8 cellular contexts compared by ENCODE assay signal in the genomic region with DNA sequence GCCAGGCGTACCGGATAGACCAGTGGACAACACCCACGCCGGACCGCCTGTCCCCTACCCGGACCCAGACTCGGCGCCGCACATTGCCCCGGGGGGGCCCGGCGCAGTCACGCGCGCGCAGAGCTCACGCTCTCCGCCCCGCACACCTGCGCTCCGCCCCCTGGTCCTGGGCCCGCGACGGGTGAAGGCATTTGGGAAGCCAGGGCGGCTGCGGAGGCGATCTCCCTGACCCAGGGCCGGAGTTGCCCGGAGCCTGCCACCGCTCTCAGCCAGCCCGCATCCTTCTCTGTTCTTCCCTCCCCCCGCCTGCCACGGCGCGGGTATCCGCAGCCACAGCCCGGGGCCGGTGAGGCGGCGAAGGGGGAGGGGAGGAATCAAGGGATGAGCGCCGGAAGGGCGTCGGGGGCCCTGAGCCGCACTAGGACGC. TPM values are rescaled to one million over a fixed set of nuclear protein-coding genes. Genes with fewer than 3 reads are reported as not detected.
DNase-seq lines count a peak whose midpoint lies in the region; ATAC-seq lines count a peak whose summit lies in the region.

No MANE protein-coding gene starts in this region.

- peaks cover 35% of the 10 kb centered on the region for H3K36me3 Mint-ChIP-seq in activated CD4-positive, alpha-beta T cell treated with anti-CD3 and anti-CD28 coated beads, Interleukin-2, amount 10 ng/mL, durations not matched to agents 24 days and 14 days (ENCODE audit: low read depth)

- DNase-seq in AG08396 (ENCODE audit: low spot score) (peak; percentile 26), ecto neural progenitor cell (ENCODE audit: low spot score) (peak; percentile 66), MV-4-11 (lab: John Stamatoyannopoulos, UW) (no peak)
- DNase-seq in activated CD4-positive, alpha-beta T cell treated with anti-CD3 and anti-CD28 coated beads, Interleukin-2, amount 10 ng/mL, durations not matched to agents 24 days and 14 days, result peak; percentile 89

- ATAC-seq in GM19395 (IDR thresholded peaks at IDR 0.05; ENCODE audit: unreplicated experiment) (peak; percentile 31), HG03571 (IDR thresholded peaks at IDR 0.05; ENCODE audit: unreplicated experiment) (peak; percentile 12)

- H3K9me3 Mint-ChIP-seq in activated CD4-positive, alpha-beta T cell treated with anti-CD3 and anti-CD28 coated beads, Interleukin-2, amount 10 ng/mL, durations not matched to agents 24 days and 14 days, result no peaks in the 10 kb centered on the region

- peak overlapping the region; percentile 96 for H3K4me3 Mint-ChIP-seq in activated CD4-positive, alpha-beta T cell treated with anti-CD3 and anti-CD28 coated beads, Interleukin-2, amount 10 ng/mL, durations not matched to agents 24 days and 14 days

- H3K27me3 ChIP-seq in mucosa of rectum (ENCODE audit: control insufficient read depth in 2 of 2, insufficient read depth in 2 of 2, low read length in 2 of 2) (no peaks in the 10 kb centered on the region), subcutaneous abdominal adipose tissue (ENCODE audit: control insufficient read depth in 5 of 5, insufficient read depth in 4 of 5, low read length in 5 of 5) (no peaks in the 10 kb centered on the region)

- peak overlapping the region; percentile 83 to 97 for H3K4me3 ChIP-seq in mucosa of rectum (ENCODE audit: low read length in 2 of 2)
- H3K4me3 ChIP-seq in subcutaneous abdominal adipose tissue (ENCODE audit: low read depth in 1 of 5, low read length in 5 of 5), result peak overlapping the region in 4 of 5 donors; percentile 85 to 99 (median 92)

- H3K36me3 ChIP-seq in mucosa of rectum (ENCODE audit: control insufficient read depth in 2 of 2, insufficient read depth in 2 of 2, low read length in 2 of 2) (peaks cover 5 to 15% of the 10 kb centered on the region in 2 donors), subcutaneous abdominal adipose tissue (ENCODE audit: control insufficient read depth in 5 of 5, insufficient read depth in 5 of 5, low read length in 5 of 5) (peaks cover 0 to 15% (median 8%) of the 10 kb centered on the region in 5 donors)

- H3K27ac ChIP-seq in mucosa of rectum (ENCODE audit: low read depth in 2 of 2, low read length in 2 of 2) (peak overlapping the region; percentile 64 to 76), subcutaneous abdominal adipose tissue (ENCODE audit: low read depth, low read length) (no peak overlapping the region)

- H3K9ac ChIP-seq in mucosa of rectum (ENCODE audit: low read depth in 1 of 2, low read length in 2 of 2) (peak overlapping the region; percentile 54 to 72), subcutaneous abdominal adipose tissue (ENCODE audit: low read length in 5 of 5) (peak overlapping the region in 3 of 5 donors; percentile 52 to 73 (median 59))

- H3K9me3 ChIP-seq in mucosa of rectum (ENCODE audit: control insufficient read depth in 2 of 2, low read length in 2 of 2) (no peaks in the 10 kb centered on the region), subcutaneous abdominal adipose tissue (ENCODE audit: control insufficient read depth in 5 of 5, low read length in 5 of 5) (no peaks in the 10 kb centered on the region)

- peak overlapping the region; percentile 92 for H3K27ac Mint-ChIP-seq in activated CD4-positive, alpha-beta T cell treated with anti-CD3 and anti-CD28 coated beads, Interleukin-2, amount 10 ng/mL, durations not matched to agents 24 days and 14 days

- intact Hi-C loops in activated CD4-positive, alpha-beta T cell treated with anti-CD3 and anti-CD28 coated beads, Interleukin-2, amount 10 ng/mL, durations not matched to agents 24 days and 14 days (cut with micrococcal nuclease), result loop anchor here (10.0 kb wide), 1 partner anchor 312 kb away; the partner anchor contains the start of gene TAF7

- peaks cover 48% of the 10 kb centered on the region for H3K4me1 Mint-ChIP-seq in activated CD4-positive, alpha-beta T cell treated with anti-CD3 and anti-CD28 coated beads, Interleukin-2, amount 10 ng/mL, durations not matched to agents 24 days and 14 days

- no peaks in the 10 kb centered on the region for H3K27me3 Mint-ChIP-seq in activated CD4-positive, alpha-beta T cell treated with anti-CD3 and anti-CD28 coated beads, Interleukin-2, amount 10 ng/mL, durations not matched to agents 24 days and 14 days

- peaks cover 14 to 19% of the 10 kb centered on the region in 2 donors for H3K4me1 ChIP-seq in mucosa of rectum (ENCODE audit: control insufficient read depth in 2 of 2, insufficient read depth in 2 of 2, low read length in 2 of 2)
- H3K4me1 ChIP-seq in subcutaneous abdominal adipose tissue (ENCODE audit: control insufficient read depth in 5 of 5, insufficient read depth in 5 of 5, low read length in 5 of 5), result peaks cover 7 to 33% (median 32%) of the 10 kb centered on the region in 5 donors

RNA-seq across cellular contexts. Expression of gene RELL2, which starts 0.5 kb away (rescaled TPM):
- total RNA-seq in activated CD4-positive, alpha-beta T cell treated with anti-CD3 and anti-CD28 coated beads, Interleukin-2, amount 10 ng/mL, durations not matched to agents 24 days and 14 days, result 24.1 TPM in 2 replicates

RNA-seq across cellular contexts. Expression of gene HDAC3, which starts 0.6 kb away (rescaled TPM):
- total RNA-seq in activated CD4-positive, alpha-beta T cell treated with anti-CD3 and anti-CD28 coated beads, Interleukin-2, amount 10 ng/mL, durations not matched to agents 24 days and 14 days, result 88.1 and 92.3 TPM in 2 replicates

RNA-seq across cellular contexts. Expression of gene FCHSD1, which starts 13.9 kb away (rescaled TPM):
- 33.1 and 34.5 TPM in 2 replicates for total RNA-seq in activated CD4-positive, alpha-beta T cell treated with anti-CD3 and anti-CD28 coated beads, Interleukin-2, amount 10 ng/mL, durations not matched to agents 24 days and 14 days

RNA-seq across cellular contexts. Expression of gene DIAPH1, which starts 18.5 kb away (rescaled TPM):
- 225 and 232 TPM in 2 replicates for total RNA-seq in activated CD4-positive, alpha-beta T cell treated with anti-CD3 and anti-CD28 coated beads, Interleukin-2, amount 10 ng/mL, durations not matched to agents 24 days and 14 days

RNA-seq across cellular contexts. Expression of gene ARAP3, which starts 44.8 kb away (rescaled TPM):
- 9.2 and 10.9 TPM in 2 replicates for total RNA-seq in activated CD4-positive, alpha-beta T cell treated with anti-CD3 and anti-CD28 coated beads, Interleukin-2, amount 10 ng/mL, durations not matched to agents 24 days and 14 days
